ENCODE assay signal across 1 cellular context in genomic region chr4:119103263-119103662, GRCh38.
A peak's percentile ranks its signal among the peaks of the same experiment; 100 is the strongest.
TF ChIP-seq lines count a peak whose summit lies in the region.

No MANE protein-coding gene starts in this region.

TF ChIP-seq in HEK293, 187 proteins besides CTCF, POLR2A, EP300 and RAD21 (continued from another document and continues in another):
- TF ChIP-seq ZBTB11 (tag by site-specific recombination; conservative IDR thresholded peaks at IDR 0.05; ENCODE audit: low read depth) (no peak), SCRT2 (tag by site-specific recombination; IDR thresholded peaks at IDR 0.05) (peak; percentile 61; the same call in 1 of the 2 replicates), PATZ1 (tag by site-specific recombination; IDR thresholded peaks at IDR 0.05) (no peak), ZSCAN5A (tag by site-specific recombination; IDR thresholded peaks at IDR 0.05) (no peak), ZBTB26 (tag by site-specific recombination; optimal IDR thresholded peaks at IDR 0.05) (no peak), SP2 (tag by site-specific recombination; IDR thresholded peaks at IDR 0.05) (no peak), ZBTB10 (tag by site-specific recombination; IDR thresholded peaks at IDR 0.05) (no peak), ZNF146 (tag by site-specific recombination; IDR thresholded peaks at IDR 0.05) (no peak), ZNF2 (tag by site-specific recombination; IDR thresholded peaks at IDR 0.05) (no peak), ZFHX2 (tag by site-specific recombination; conservative IDR thresholded peaks at IDR 0.05) (no peak), BCL11B (tag by site-specific recombination; IDR thresholded peaks at IDR 0.05; ENCODE audit: low read depth) (no peak), WT1 (tag by site-specific recombination; IDR thresholded peaks at IDR 0.05) (no peak), ZNF777 (tag by site-specific recombination; IDR thresholded peaks at IDR 0.05; ENCODE audit: borderline replicate concordance) (no peak), ZNF239 (tag by site-specific recombination; IDR thresholded peaks at IDR 0.05) (no peak), ZNF548 (tag by site-specific recombination; IDR thresholded peaks at IDR 0.05) (no peak), PRDM1 (tag by site-specific recombination; IDR thresholded peaks at IDR 0.05) (peak; percentile 82), PRDM2 (tag by site-specific recombination; IDR thresholded peaks at IDR 0.05; ENCODE audit: borderline replicate concordance) (no peak), ZNF785 (tag by site-specific recombination; IDR thresholded peaks at IDR 0.05) (no peak), MYNN (tag by site-specific recombination; IDR thresholded peaks at IDR 0.05; ENCODE audit: borderline replicate concordance) (no peak), ZNF426 (tag by site-specific recombination; IDR thresholded peaks at IDR 0.05) (no peak), ZNF423 (tag by site-specific recombination; IDR thresholded peaks at IDR 0.05) (no peak), ZNF148 (tag by site-specific recombination; IDR thresholded peaks at IDR 0.05; ENCODE audit: borderline replicate concordance) (no peak), OVOL3 (tag by site-specific recombination; IDR thresholded peaks at IDR 0.05) (no peak), KLF16 (tag by site-specific recombination; IDR thresholded peaks at IDR 0.05) (no peak; the same call in 1 of the 2 replicates), ZNF248 (tag by site-specific recombination; IDR thresholded peaks at IDR 0.05) (no peak), MZF1 (tag by site-specific recombination; IDR thresholded peaks at IDR 0.05; ENCODE audit: borderline replicate concordance) (no peak), ZNF292 (tag by site-specific recombination; IDR thresholded peaks at IDR 0.05; ENCODE audit: borderline replicate concordance, low read depth) (no peak), HOXD13 (CRISPR knock-in tag; IDR thresholded peaks at IDR 0.05; ENCODE audit: borderline replicate concordance) (no peak), ZNF19 (tag by site-specific recombination; IDR thresholded peaks at IDR 0.05; ENCODE audit: low read depth) (no peak), ZNF280C (tag by site-specific recombination; IDR thresholded peaks at IDR 0.05) (no peak), REPIN1 (tag by site-specific recombination; IDR thresholded peaks at IDR 0.05; ENCODE audit: low read depth) (no peak), ZBTB1 (tag by site-specific recombination; IDR thresholded peaks at IDR 0.05) (no peak), ZNF214 (tag by site-specific recombination; IDR thresholded peaks at IDR 0.05; ENCODE audit: borderline replicate concordance) (no peak), ZNF211 (tag by site-specific recombination; IDR thresholded peaks at IDR 0.05; ENCODE audit: low read depth) (no peak)
